In the genomic region with DNA sequence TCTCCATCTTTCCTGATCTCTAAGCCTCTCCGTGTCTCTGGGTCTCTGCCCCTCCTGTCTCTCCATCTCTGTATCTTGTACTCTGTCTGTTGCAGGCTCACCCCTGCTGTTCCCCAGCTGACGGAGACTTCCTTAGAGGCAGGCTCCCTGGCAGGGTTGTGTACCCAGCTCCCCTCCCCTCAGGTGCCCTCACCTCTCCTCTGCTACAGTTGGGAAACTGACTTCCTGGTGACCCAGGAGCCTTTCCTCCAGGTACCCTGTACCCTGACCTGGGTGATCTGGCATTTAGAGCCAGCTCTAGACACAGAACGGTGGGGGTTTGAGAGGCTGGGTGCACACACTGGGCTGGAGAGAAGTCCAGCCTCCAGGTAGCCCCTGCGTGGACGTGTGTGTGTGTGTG, we compare ENCODE assay signal across 15 cellular contexts. TPM values are rescaled to one million over a fixed set of nuclear protein-coding genes. Genes with fewer than 3 reads are reported as not detected.
A peak's percentile ranks its signal among the peaks of the same experiment; 100 is the strongest.
DNase-seq lines count a peak whose midpoint lies in the region; ATAC-seq and TF ChIP-seq lines count a peak whose summit lies in the region.
"Had no signal": no experiment of that assay in that cellular context is flagged by ENCODE, and none has a peak within 500 bp of the region (broad histone marks: within the 10 kb centered on the region; RNA-seq: fewer than 3 reads in every experiment).

No MANE protein-coding gene starts in this region.

- H3K27ac ChIP-seq in KOPT-K1 (ENCODE audit: low read depth, low read length, poor library complexity, severe bottlenecking) = peak overlapping the region; percentile 60

- no peak for TF ChIP-seq CTCF in brain (conservative IDR thresholded peaks at IDR 0.05)
- TF ChIP-seq CTCF in mesothelial cell of epicardium (IDR thresholded peaks at IDR 0.05; ENCODE audit: unreplicated experiment) = no peak

- DNase-seq in mesothelial cell of epicardium (ENCODE audit: low spot score in 2 of 2, unreplicated experiment in 2 of 2) = no peak
- no peak for DNase-seq in stimulated activated effector memory CD8-positive, alpha-beta T cell treated with anti-CD3 and anti-CD28 coated beads, Interleukin-12 subunit alpha, Interleukin-12 subunit beta, amount 100 ng/mL, for 72 hours (ENCODE audit: low spot score in 2 of 2)
- DNase-seq in amniotic stem cell (lab: John Stamatoyannopoulos, UW) = no peak
- no peak for DNase-seq in SHP77 (lab: John Stamatoyannopoulos, UW)
- DNase-seq: activated CD4-positive, CD25-positive, alpha-beta regulatory T cell; activated CD8-positive, alpha-beta memory T cell treated with anti-CD3 and anti-CD28 coated beads, Interleukin-2, amount 10 ng/mL, durations not matched to agents 7 days and 5 days; activated naive CD4-positive, alpha-beta T cell treated with Interleukin-2 at 50 U/mL for 16 hours; BE2C; mucosa of descending colon; NCI-H1436 treated with DMSO at 0.1 percent for 48 hours; stimulated activated CD8-positive, alpha-beta memory T cell treated with anti-CD3 and anti-CD28 coated beads, Interleukin-4, amount 100 ng/mL, for 48 hours had no signal

- H3K36me3 Mint-ChIP-seq in brain (peaks cover 22% of the 10 kb centered on the region), mesothelial cell of epicardium (peaks cover 5% of the 10 kb centered on the region)
- H3K36me3 Mint-ChIP-seq in stimulated activated effector memory CD8-positive, alpha-beta T cell treated with anti-CD3 and anti-CD28 coated beads, Interleukin-12 subunit alpha, Interleukin-12 subunit beta, amount 100 ng/mL, for 72 hours = peaks cover 37% of the 10 kb centered on the region
- H3K36me3 Mint-ChIP-seq: activated CD8-positive, alpha-beta memory T cell treated with anti-CD3 and anti-CD28 coated beads, Interleukin-2, amount 10 ng/mL, durations not matched to agents 7 days and 5 days had no signal

- H3K9me3 Mint-ChIP-seq in brain = peaks cover 0 to 6% (median 0%) of the 10 kb centered on the region in 5 experiments
- H3K9me3 Mint-ChIP-seq in mesothelial cell of epicardium = no peaks in the 10 kb centered on the region
- no peaks in the 10 kb centered on the region for H3K9me3 Mint-ChIP-seq in stimulated activated effector memory CD8-positive, alpha-beta T cell treated with anti-CD3 and anti-CD28 coated beads, Interleukin-12 subunit alpha, Interleukin-12 subunit beta, amount 100 ng/mL, for 72 hours
- H3K9me3 Mint-ChIP-seq: central memory CD8-positive, alpha-beta T cell had no signal

- H3K27me3 Mint-ChIP-seq in brain (peaks cover 3% of the 10 kb centered on the region), mesothelial cell of epicardium (ENCODE audit: low read depth) (no peaks in the 10 kb centered on the region)
- H3K27me3 Mint-ChIP-seq: activated CD8-positive, alpha-beta memory T cell treated with anti-CD3 and anti-CD28 coated beads, Interleukin-2, amount 10 ng/mL, durations not matched to agents 7 days and 5 days; central memory CD8-positive, alpha-beta T cell had no signal

- no peak for ATAC-seq in stimulated activated effector memory CD8-positive, alpha-beta T cell treated with anti-CD3 and anti-CD28 coated beads, Interleukin-12 subunit alpha, Interleukin-12 subunit beta, amount 100 ng/mL, for 72 hours
- no peak for ATAC-seq in HG02852 (IDR thresholded peaks at IDR 0.05; ENCODE audit: unreplicated experiment)
- ATAC-seq: activated CD8-positive, alpha-beta memory T cell treated with anti-CD3 and anti-CD28 coated beads, Interleukin-2, amount 10 ng/mL, durations not matched to agents 7 days and 5 days had no signal

- peak overlapping the region; percentile 93 to 97 (median 94) for H3K27ac Mint-ChIP-seq in brain
- peak overlapping the region; percentile 27 for H3K27ac Mint-ChIP-seq in mesothelial cell of epicardium
- H3K27ac Mint-ChIP-seq in stimulated activated effector memory CD8-positive, alpha-beta T cell treated with anti-CD3 and anti-CD28 coated beads, Interleukin-12 subunit alpha, Interleukin-12 subunit beta, amount 100 ng/mL, for 72 hours = peak overlapping the region; percentile 84
- H3K27ac Mint-ChIP-seq: activated CD8-positive, alpha-beta memory T cell treated with anti-CD3 and anti-CD28 coated beads, Interleukin-2, amount 10 ng/mL, durations not matched to agents 7 days and 5 days had no signal

- peaks cover 95% of the 10 kb centered on the region for H3K4me1 Mint-ChIP-seq in brain
- H3K4me1 Mint-ChIP-seq in mesothelial cell of epicardium = peaks cover 14% of the 10 kb centered on the region
- H3K4me1 Mint-ChIP-seq in stimulated activated effector memory CD8-positive, alpha-beta T cell treated with anti-CD3 and anti-CD28 coated beads, Interleukin-12 subunit alpha, Interleukin-12 subunit beta, amount 100 ng/mL, for 72 hours = peaks cover 20% of the 10 kb centered on the region

- no peaks in the 10 kb centered on the region for H3K9me3 ChIP-seq in KOPT-K1 (ENCODE audit: insufficient read depth, low read length, poor library complexity, severe bottlenecking)
- H3K9me3 ChIP-seq: BE2C, mucosa of descending colon had no signal

- H3K36me3 ChIP-seq in KOPT-K1 (ENCODE audit: insufficient read depth, low read length) = peaks cover 28% of the 10 kb centered on the region; the same call in 1 of the 2 replicates

- H3K4me3 Mint-ChIP-seq in brain (peak overlapping the region in 4 of 5 experiments; percentile 1 to 73 (median 18)), mesothelial cell of epicardium (no peak overlapping the region)
- no peak overlapping the region for H3K4me3 Mint-ChIP-seq in stimulated activated effector memory CD8-positive, alpha-beta T cell treated with anti-CD3 and anti-CD28 coated beads, Interleukin-12 subunit alpha, Interleukin-12 subunit beta, amount 100 ng/mL, for 72 hours
- H3K4me3 Mint-ChIP-seq: activated CD8-positive, alpha-beta memory T cell treated with anti-CD3 and anti-CD28 coated beads, Interleukin-2, amount 10 ng/mL, durations not matched to agents 7 days and 5 days; central memory CD8-positive, alpha-beta T cell had no signal

RNA-seq across cellular contexts. Expression of a gene that starts 37.7 kb away (rescaled TPM):
- 79.7 TPM for polyA plus RNA-seq in brain (ENCODE audit: insufficient read depth, low read depth, low replicate concordance)
- 35.7 to 38.3 TPM (median 37.4 TPM) in 3 replicates for total RNA-seq in mesothelial cell of epicardium

Comparison
In these comparisons a context has a peak if more than half of its experiments do, and no peak if none do; other contexts are left out.
1. H3K27ac Mint-ChIP-seq: peak in every context shown above with its lines; median percentile 94 in brain; 84 in stimulated activated effector memory CD8-positive, alpha-beta T cell treated with anti-CD3 and anti-CD28 coated beads, Interleukin-12 subunit alpha, Interleukin-12 subunit beta, amount 100 ng/mL, for 72 hours; 27 in mesothelial cell of epicardium.
2. H3K4me3 Mint-ChIP-seq: peak in brain (4 of 5); none in mesothelial cell of epicardium (single experiment) and stimulated activated effector memory CD8-positive, alpha-beta T cell treated with anti-CD3 and anti-CD28 coated beads, Interleukin-12 subunit alpha, Interleukin-12 subunit beta, amount 100 ng/mL, for 72 hours (single experiment).